21 cellular contexts compared by ENCODE assay signal in genomic region chr15:70439880-70440279, GRCh38.
"Had no signal": no experiment of that assay in that cellular context is flagged by ENCODE, and none has a peak within 500 bp of the region (broad histone marks: within the 10 kb centered on the region; RNA-seq: fewer than 3 reads in every experiment).

No MANE protein-coding gene starts in this region.

- DNase-seq: effector memory CD4-positive, alpha-beta T cell; gastrocnemius medialis; glutamatergic neuron; islet precursor cell; left lung; lower lobe of right lung; naive B cell; nephron progenitor cell; sigmoid colon; stimulated activated CD4-positive, alpha-beta T cell treated with anti-CD3 and anti-CD28 coated beads, Interleukin-2, amount 100 ng/mL, for 24 hours; stimulated activated CD4-positive, alpha-beta T cell treated with anti-CD3 and anti-CD28 coated beads, Interleukin-4, amount 100 ng/mL, for 4 hours; stimulated activated naive CD4-positive, alpha-beta T cell; stomach; substantia nigra; transverse colon had no signal

- FAIRE-seq: endometrium had no signal

- H3K9me3 Mint-ChIP-seq: memory B cell, naive B cell, nephron progenitor cell had no signal

- H3K27me3 ChIP-seq: gastrocnemius medialis, left lung, right atrium auricular region, sigmoid colon, transverse colon had no signal

- H3K4me1 ChIP-seq: gastrocnemius medialis, sigmoid colon had no signal

- H3K4me3 Mint-ChIP-seq: memory B cell, naive B cell, nephron progenitor cell had no signal

- H3K9me3 ChIP-seq: gastrocnemius medialis, left lung, lower lobe of right lung, right atrium auricular region, sigmoid colon, stomach, thoracic aorta, transverse colon had no signal

- H3K36me3 Mint-ChIP-seq: memory B cell had no signal

- H3K27ac Mint-ChIP-seq: memory B cell, nephron progenitor cell had no signal

- ATAC-seq: esophagus mucosa, left lung, lower lobe of right lung had no signal

- H3K36me3 ChIP-seq: gastrocnemius medialis, left lung, lower lobe of right lung, right atrium auricular region, sigmoid colon, stomach, thoracic aorta, transverse colon had no signal

- H3K27ac ChIP-seq: gastrocnemius medialis, left lung, lower lobe of right lung, right atrium auricular region, sigmoid colon, skin epidermis, stomach, thoracic aorta, transverse colon had no signal

- H3K4me3 ChIP-seq: gastrocnemius medialis, left lung, lower lobe of right lung, right atrium auricular region, sigmoid colon, skin epidermis, stomach, thoracic aorta, transverse colon had no signal
